In the genomic region with DNA sequence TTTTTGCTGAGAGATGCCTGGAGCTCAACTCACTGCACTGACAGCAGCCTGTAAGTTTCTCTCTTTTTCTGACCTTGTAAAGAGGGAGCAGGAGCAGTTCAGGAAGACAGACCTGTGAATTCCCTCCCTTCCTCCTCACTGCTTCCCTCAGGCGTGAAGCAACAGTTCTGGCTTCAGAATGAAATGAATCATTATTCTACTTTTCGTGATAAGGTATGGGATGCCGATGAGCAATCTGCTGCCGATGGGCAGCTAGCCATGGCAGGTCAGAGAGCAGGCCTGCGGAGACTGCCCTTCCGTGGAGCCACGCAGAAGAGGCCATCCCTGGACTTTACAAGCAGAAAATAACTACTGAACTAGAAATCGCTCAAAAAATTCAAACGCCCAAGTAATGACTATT, we compare ENCODE assay signal across 1 cellular context.
TF ChIP-seq lines count a peak whose summit lies in the region.

No MANE protein-coding gene starts in this region.

TF ChIP-seq in GM23338, 12 proteins besides CTCF, POLR2A, EP300 and RAD21 (continued from another document):
- TF ChIP-seq, protein P1, sequence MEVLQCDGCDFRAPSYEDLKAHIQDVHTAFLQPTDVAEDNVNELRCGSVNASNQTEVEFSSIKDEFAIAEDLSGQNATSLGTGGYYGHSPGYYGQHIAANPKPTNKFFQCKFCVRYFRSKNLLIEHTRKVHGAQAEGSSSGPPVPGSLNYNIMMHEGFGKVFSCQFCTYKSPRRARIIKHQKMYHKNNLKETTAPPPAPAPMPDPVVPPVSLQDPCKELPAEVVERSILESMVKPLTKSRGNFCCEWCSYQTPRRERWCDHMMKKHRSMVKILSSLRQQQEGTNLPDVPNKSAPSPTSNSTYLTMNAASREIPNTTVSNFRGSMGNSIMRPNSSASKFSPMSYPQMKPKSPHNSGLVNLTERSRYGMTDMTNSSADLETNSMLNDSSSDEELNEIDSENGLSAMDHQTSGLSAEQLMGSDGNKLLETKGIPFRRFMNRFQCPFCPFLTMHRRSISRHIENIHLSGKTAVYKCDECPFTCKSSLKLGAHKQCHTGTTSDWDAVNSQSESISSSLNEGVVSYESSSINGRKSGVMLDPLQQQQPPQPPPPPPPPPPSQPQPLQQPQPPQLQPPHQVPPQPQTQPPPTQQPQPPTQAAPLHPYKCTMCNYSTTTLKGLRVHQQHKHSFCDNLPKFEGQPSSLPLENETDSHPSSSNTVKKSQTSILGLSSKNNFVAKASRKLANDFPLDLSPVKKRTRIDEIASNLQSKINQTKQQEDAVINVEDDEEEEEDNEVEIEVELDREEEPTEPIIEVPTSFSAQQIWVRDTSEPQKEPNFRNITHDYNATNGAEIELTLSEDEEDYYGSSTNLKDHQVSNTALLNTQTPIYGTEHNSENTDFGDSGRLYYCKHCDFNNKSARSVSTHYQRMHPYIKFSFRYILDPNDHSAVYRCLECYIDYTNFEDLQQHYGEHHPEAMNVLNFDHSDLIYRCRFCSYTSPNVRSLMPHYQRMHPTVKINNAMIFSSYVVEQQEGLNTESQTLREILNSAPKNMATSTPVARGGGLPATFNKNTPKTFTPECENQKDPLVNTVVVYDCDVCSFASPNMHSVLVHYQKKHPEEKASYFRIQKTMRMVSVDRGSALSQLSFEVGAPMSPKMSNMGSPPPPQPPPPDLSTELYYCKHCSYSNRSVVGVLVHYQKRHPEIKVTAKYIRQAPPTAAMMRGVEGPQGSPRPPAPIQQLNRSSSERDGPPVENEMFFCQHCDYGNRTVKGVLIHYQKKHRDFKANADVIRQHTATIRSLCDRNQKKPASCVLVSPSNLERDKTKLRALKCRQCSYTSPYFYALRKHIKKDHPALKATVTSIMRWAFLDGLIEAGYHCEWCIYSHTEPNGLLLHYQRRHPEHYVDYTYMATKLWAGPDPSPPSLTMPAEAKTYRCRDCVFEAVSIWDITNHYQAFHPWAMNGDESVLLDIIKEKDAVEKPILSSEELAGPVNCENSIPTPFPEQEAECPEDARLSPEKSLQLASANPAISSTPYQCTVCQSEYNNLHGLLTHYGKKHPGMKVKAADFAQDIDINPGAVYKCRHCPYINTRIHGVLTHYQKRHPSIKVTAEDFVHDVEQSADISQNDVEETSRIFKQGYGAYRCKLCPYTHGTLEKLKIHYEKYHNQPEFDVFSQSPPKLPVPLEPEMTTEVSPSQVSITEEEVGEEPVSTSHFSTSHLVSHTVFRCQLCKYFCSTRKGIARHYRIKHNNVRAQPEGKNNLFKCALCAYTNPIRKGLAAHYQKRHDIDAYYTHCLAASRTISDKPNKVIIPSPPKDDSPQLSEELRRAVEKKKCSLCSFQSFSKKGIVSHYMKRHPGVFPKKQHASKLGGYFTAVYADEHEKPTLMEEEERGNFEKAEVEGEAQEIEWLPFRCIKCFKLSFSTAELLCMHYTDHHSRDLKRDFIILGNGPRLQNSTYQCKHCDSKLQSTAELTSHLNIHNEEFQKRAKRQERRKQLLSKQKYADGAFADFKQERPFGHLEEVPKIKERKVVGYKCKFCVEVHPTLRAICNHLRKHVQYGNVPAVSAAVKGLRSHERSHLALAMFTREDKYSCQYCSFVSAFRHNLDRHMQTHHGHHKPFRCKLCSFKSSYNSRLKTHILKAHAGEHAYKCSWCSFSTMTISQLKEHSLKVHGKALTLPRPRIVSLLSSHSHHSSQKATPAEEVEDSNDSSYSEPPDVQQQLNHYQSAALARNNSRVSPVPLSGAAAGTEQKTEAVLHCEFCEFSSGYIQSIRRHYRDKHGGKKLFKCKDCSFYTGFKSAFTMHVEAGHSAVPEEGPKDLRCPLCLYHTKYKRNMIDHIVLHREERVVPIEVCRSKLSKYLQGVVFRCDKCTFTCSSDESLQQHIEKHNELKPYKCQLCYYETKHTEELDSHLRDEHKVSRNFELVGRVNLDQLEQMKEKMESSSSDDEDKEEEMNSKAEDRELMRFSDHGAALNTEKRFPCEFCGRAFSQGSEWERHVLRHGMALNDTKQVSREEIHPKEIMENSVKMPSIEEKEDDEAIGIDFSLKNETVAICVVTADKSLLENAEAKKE (CRISPR knock-in tag; IDR thresholded peaks at IDR 0.05): no peak
- TF ChIP-seq STAT1 (IDR thresholded peaks at IDR 0.05; ENCODE audit: unreplicated experiment): no peak
- TF ChIP-seq, protein P2, sequence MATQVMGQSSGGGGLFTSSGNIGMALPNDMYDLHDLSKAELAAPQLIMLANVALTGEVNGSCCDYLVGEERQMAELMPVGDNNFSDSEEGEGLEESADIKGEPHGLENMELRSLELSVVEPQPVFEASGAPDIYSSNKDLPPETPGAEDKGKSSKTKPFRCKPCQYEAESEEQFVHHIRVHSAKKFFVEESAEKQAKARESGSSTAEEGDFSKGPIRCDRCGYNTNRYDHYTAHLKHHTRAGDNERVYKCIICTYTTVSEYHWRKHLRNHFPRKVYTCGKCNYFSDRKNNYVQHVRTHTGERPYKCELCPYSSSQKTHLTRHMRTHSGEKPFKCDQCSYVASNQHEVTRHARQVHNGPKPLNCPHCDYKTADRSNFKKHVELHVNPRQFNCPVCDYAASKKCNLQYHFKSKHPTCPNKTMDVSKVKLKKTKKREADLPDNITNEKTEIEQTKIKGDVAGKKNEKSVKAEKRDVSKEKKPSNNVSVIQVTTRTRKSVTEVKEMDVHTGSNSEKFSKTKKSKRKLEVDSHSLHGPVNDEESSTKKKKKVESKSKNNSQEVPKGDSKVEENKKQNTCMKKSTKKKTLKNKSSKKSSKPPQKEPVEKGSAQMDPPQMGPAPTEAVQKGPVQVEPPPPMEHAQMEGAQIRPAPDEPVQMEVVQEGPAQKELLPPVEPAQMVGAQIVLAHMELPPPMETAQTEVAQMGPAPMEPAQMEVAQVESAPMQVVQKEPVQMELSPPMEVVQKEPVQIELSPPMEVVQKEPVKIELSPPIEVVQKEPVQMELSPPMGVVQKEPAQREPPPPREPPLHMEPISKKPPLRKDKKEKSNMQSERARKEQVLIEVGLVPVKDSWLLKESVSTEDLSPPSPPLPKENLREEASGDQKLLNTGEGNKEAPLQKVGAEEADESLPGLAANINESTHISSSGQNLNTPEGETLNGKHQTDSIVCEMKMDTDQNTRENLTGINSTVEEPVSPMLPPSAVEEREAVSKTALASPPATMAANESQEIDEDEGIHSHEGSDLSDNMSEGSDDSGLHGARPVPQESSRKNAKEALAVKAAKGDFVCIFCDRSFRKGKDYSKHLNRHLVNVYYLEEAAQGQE (IDR thresholded peaks at IDR 0.05; ENCODE audit: unreplicated experiment): no peak
- TF ChIP-seq ZNF331 (CRISPR knock-in tag; IDR thresholded peaks at IDR 0.05; ENCODE audit: low read depth): no peak
- TF ChIP-seq, protein P3, sequence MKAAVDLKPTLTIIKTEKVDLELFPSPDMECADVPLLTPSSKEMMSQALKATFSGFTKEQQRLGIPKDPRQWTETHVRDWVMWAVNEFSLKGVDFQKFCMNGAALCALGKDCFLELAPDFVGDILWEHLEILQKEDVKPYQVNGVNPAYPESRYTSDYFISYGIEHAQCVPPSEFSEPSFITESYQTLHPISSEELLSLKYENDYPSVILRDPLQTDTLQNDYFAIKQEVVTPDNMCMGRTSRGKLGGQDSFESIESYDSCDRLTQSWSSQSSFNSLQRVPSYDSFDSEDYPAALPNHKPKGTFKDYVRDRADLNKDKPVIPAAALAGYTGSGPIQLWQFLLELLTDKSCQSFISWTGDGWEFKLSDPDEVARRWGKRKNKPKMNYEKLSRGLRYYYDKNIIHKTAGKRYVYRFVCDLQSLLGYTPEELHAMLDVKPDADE (IDR thresholded peaks at IDR 0.05): no peak
- no peak for TF ChIP-seq POLR2AphosphoS5 (IDR thresholded peaks at IDR 0.05; ENCODE audit: low read depth)
- TF ChIP-seq NANOG (IDR thresholded peaks at IDR 0.05; ENCODE audit: borderline replicate concordance): no peak
TF ChIP-seq in GM23338: peak in this region for 0.
